18 cellular contexts compared by ENCODE assay signal in the genomic region with DNA sequence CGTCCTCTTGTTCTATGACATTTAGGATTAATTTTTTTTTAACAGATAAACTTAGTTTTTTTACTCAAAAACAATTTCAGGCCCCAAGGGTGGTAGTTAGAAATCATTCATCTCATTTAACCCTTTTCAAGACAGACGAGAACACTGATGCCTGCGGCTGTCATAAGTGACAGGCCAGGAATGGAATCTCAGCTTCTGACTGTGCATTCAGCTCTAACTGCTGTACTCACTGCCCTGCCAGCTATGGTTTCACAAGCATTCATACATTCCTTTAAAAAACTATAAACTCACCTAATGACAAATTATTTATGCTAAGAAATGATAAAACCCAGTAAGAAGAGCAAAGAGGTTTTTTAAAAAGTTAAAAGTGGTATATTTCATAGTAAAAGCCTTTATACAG. TPM values are rescaled to one million over a fixed set of nuclear protein-coding genes. Genes with fewer than 3 reads are reported as not detected.
DNase-seq lines count a peak whose midpoint lies in the region; FAIRE-seq and TF ChIP-seq lines count a peak whose summit lies in the region.
"Had no signal": no experiment of that assay in that cellular context is flagged by ENCODE, and none has a peak within 500 bp of the region (broad histone marks: within the 10 kb centered on the region; RNA-seq: fewer than 3 reads in every experiment).

No MANE protein-coding gene starts in this region.

- H4K20me1 ChIP-seq in astrocyte (ENCODE audit: insufficient read depth, low read length) (no peaks in the 10 kb centered on the region), H9 (ENCODE audit: control insufficient read depth, insufficient read depth, insufficient read length) (no peaks in the 10 kb centered on the region)

- H3K9ac ChIP-seq in astrocyte (ENCODE audit: low read length), result peak overlapping the region; percentile 20
- no peak overlapping the region for H3K9ac ChIP-seq in H9 (ENCODE audit: extremely low read depth, insufficient read length, low read length)
- H3K9ac ChIP-seq: parathyroid adenoma had no signal

- H2BK5ac ChIP-seq in H9 (ENCODE audit: insufficient read length, low read length), result no peak overlapping the region

- DNase-seq in AG08395 (ENCODE audit: low spot score) (peak; percentile 20), HTR-8/SVneo (ENCODE audit: insufficient read length, low spot score) (peak; percentile 56), astrocyte (ENCODE audit: low read depth) (peak; percentile 61), glomerular visceral epithelial cell (ENCODE audit: extremely low spot score) (peak; percentile 58), H9 (no peak), NCI-H82 treated with DMSO at 0.1 percent for 48 hours (lab: John Stamatoyannopoulos, UW; ENCODE audit: unreplicated experiment) (no peak), Ammon's horn (ENCODE audit: low spot score) (no peak), activated T-cell treated with anti-CD3 and anti-CD28 coated beads for 4 hours (no peak)
- DNase-seq: CD4-positive, alpha-beta T cell; left cardiac atrium; natural killer cell; NCI-H1417 treated with DMSO at 0.1 percent for 48 hours; NCI-H510A treated with DMSO at 0.1 percent for 48 hours had no signal

- H3K4ac ChIP-seq in H9 (ENCODE audit: low read depth, low read length), result no peak overlapping the region

- peaks cover 66% of the 10 kb centered on the region for H3K79me2 ChIP-seq in astrocyte (ENCODE audit: insufficient read depth, low read length)
- H3K79me2 ChIP-seq in H9 (ENCODE audit: insufficient read depth, low read length), result no peaks in the 10 kb centered on the region

- H3K27me3 ChIP-seq in astrocyte (ENCODE audit: insufficient read depth, low read length) (no peaks in the 10 kb centered on the region), H9 (ENCODE audit: insufficient read depth, low read length) (no peaks in the 10 kb centered on the region)
- H3K27me3 ChIP-seq: gastroesophageal sphincter had no signal

- no peak overlapping the region for H3K14ac ChIP-seq in H9 (ENCODE audit: insufficient read depth, low read length)

- H3K27me3 Mint-ChIP-seq in astrocyte (ENCODE audit: low read depth, unreplicated experiment), result no peaks in the 10 kb centered on the region
- no peaks in the 10 kb centered on the region for H3K27me3 Mint-ChIP-seq in H9 (ENCODE audit: low read depth)

- no peak overlapping the region for H3K23ac ChIP-seq in H9 (ENCODE audit: insufficient read length, low read depth, low read length)

- no peak overlapping the region for H3K18ac ChIP-seq in H9 (ENCODE audit: insufficient read length, low read depth, low read length)

- H3K4me1 Mint-ChIP-seq in astrocyte (ENCODE audit: low read depth, unreplicated experiment), result peaks cover 41% of the 10 kb centered on the region
- peaks cover 14 to 19% of the 10 kb centered on the region in 2 experiments for H3K4me1 Mint-ChIP-seq in H9
- H3K4me1 Mint-ChIP-seq: natural killer cell had no signal

- H2BK12ac ChIP-seq in H9 (ENCODE audit: insufficient read length, low read depth, low read length), result no peak overlapping the region

- H3K4me3 Mint-ChIP-seq in astrocyte (ENCODE audit: unreplicated experiment), result no peak overlapping the region
- no peak overlapping the region for H3K4me3 Mint-ChIP-seq in H9
- H3K4me3 Mint-ChIP-seq: activated naive CD8-positive, alpha-beta T cell; activated T-helper 1 cell treated with anti-CD3 and anti-CD28 coated beads, Interleukin-12 subunit alpha, Interleukin-12 subunit beta, Interleukin-2, Interleukin-4 antibody, amounts not matched to agents 30 ng/mL and 10 ng/mL and 1 ng/mL, durations not matched to agents 14 hours and 24 hours and 36 hours; CD4-positive, alpha-beta T cell; natural killer cell had no signal

- peaks cover 3% of the 10 kb centered on the region for H3K79me1 ChIP-seq in H9 (ENCODE audit: insufficient read depth, low read depth, low read length, poor library complexity, severe bottlenecking)

- H3K9me3 ChIP-seq in astrocyte (ENCODE audit: insufficient read depth, low read depth, low read length) (no peaks in the 10 kb centered on the region), H9 (ENCODE audit: control insufficient read depth, low read depth, low read length) (no peaks in the 10 kb centered on the region)
- H3K9me3 ChIP-seq: gastroesophageal sphincter, HAP-1 had no signal

- no peaks in the 10 kb centered on the region for H3K36me3 ChIP-seq in astrocyte (ENCODE audit: insufficient read depth, low read length)
- H3K36me3 ChIP-seq: gastroesophageal sphincter, HAP-1 had no signal

- peak; percentile 59 for FAIRE-seq in HTR-8/SVneo (lab: Jason Lieb, UNC)
- no peak for FAIRE-seq in astrocyte (lab: Jason Lieb, UNC)

- no peak overlapping the region for H2AK5ac ChIP-seq in H9 (ENCODE audit: insufficient read length, low read length)

- H4K8ac ChIP-seq in H9 (replicated peaks; ENCODE audit: insufficient read length, low read depth, low read length), result no peak overlapping the region

- H3K27ac ChIP-seq in astrocyte (ENCODE audit: low read depth, low read length) (no peak overlapping the region), H9 (ENCODE audit: insufficient read length, low read depth, low read length) (no peak overlapping the region)
- H3K27ac ChIP-seq: gastroesophageal sphincter, parathyroid adenoma had no signal

- no peak overlapping the region for H2BK120ac ChIP-seq in H9 (ENCODE audit: low read depth, low read length, poor library complexity, severe bottlenecking)

- no peak overlapping the region for H3K56ac ChIP-seq in H9 (ENCODE audit: insufficient read length, low read depth, low read length)

- peak overlapping the region; percentile 82 for H3K27ac Mint-ChIP-seq in astrocyte (ENCODE audit: unreplicated experiment)
- no peak overlapping the region for H3K27ac Mint-ChIP-seq in H9
- H3K27ac Mint-ChIP-seq: activated naive CD8-positive, alpha-beta T cell; activated T-helper 1 cell treated with anti-CD3 and anti-CD28 coated beads, Interleukin-12 subunit alpha, Interleukin-12 subunit beta, Interleukin-2, Interleukin-4 antibody, amounts not matched to agents 30 ng/mL and 10 ng/mL and 1 ng/mL, durations not matched to agents 14 hours and 24 hours and 36 hours; CD4-positive, alpha-beta T cell; natural killer cell had no signal

- no CpG with 5 or more reads among the region's 3 CpGs for WGBS in H9 (ENCODE audit: extremely low coverage, insufficient read length, low lambda C conversion rate)

- no peaks in the 10 kb centered on the region for H3K36me3 Mint-ChIP-seq in astrocyte (ENCODE audit: low read depth, unreplicated experiment)
- H3K36me3 Mint-ChIP-seq in H9 (ENCODE audit: insufficient read depth in 1 of 3, low read depth in 3 of 3), result 0 out of 7 replicates have a peak, but pooled peaks cover 0 to 3% (median 0%) of the 10 kb centered on the region in 3 experiments
- H3K36me3 Mint-ChIP-seq: natural killer cell had no signal

- H3K4me3 ChIP-seq in astrocyte (ENCODE audit: insufficient read depth, low read depth, low read length), result no peak overlapping the region
- H3K4me3 ChIP-seq: gastroesophageal sphincter, HAP-1 had no signal

- no peak overlapping the region for H2AFZ ChIP-seq in astrocyte (ENCODE audit: low read depth, low read length)
- no peak overlapping the region for H2AFZ ChIP-seq in H9 (ENCODE audit: low read length)
- H2AFZ ChIP-seq: parathyroid adenoma had no signal

- H3K4me2 ChIP-seq in astrocyte (ENCODE audit: low read length), result no peak overlapping the region
- H3K4me2 ChIP-seq in H9 (ENCODE audit: insufficient read depth, insufficient read length, low read length), result no peak overlapping the region

- TF ChIP-seq CTCF in astrocyte (IDR thresholded peaks at IDR 0.05; ENCODE audit: insufficient read depth, low read depth, low read length) (no peak), H9 (conservative IDR thresholded peaks at IDR 0.05) (no peak)

- H3K4me1 ChIP-seq in astrocyte (ENCODE audit: insufficient read depth, low read length), result peaks cover 19% of the 10 kb centered on the region
- no peaks in the 10 kb centered on the region for H3K4me1 ChIP-seq in H9 (ENCODE audit: insufficient read depth, low read length)

- H2BK20ac ChIP-seq in H9 (ENCODE audit: low read depth, low read length, poor library complexity, severe bottlenecking), result no peak overlapping the region

- no peak overlapping the region for H4K5ac ChIP-seq in H9 (ENCODE audit: insufficient read length, low read depth, low read length)

- no peaks in the 10 kb centered on the region for H3K23me2 ChIP-seq in H9 (ENCODE audit: insufficient read length, low read depth, low read length, poor library complexity, severe bottlenecking)

- no peak overlapping the region for H4K91ac ChIP-seq in H9 (ENCODE audit: insufficient read length, low read depth, low read length)

- no peaks in the 10 kb centered on the region for H3K9me3 Mint-ChIP-seq in astrocyte (ENCODE audit: unreplicated experiment)
- H3K9me3 Mint-ChIP-seq in H9, result no peaks in the 10 kb centered on the region
- H3K9me3 Mint-ChIP-seq: activated T-helper 1 cell treated with anti-CD3 and anti-CD28 coated beads, Interleukin-12 subunit alpha, Interleukin-12 subunit beta, Interleukin-2, Interleukin-4 antibody, amounts not matched to agents 30 ng/mL and 10 ng/mL and 1 ng/mL, durations not matched to agents 14 hours and 24 hours and 36 hours; CD4-positive, alpha-beta T cell; natural killer cell had no signal

- no peak overlapping the region for H3T11ph ChIP-seq in H9 (ENCODE audit: low read length)

- H2BK15ac ChIP-seq in H9 (ENCODE audit: low read depth, low read length), result no peak overlapping the region

RNA-seq across cellular contexts. Expression of gene DENND5B, which starts 8.8 kb away (rescaled TPM):
- total RNA-seq in astrocyte (19.9 and 22.7 TPM in 2 replicates), H9 (2021) (13.4 and 14.2 TPM in 2 replicates)

Comparison
In these comparisons a context has a peak if more than half of its experiments do, and no peak if none do; other contexts are left out.
1. DNase-seq: peak in AG08395 (single experiment), HTR-8/SVneo (single experiment), astrocyte (single experiment) and glomerular visceral epithelial cell (single experiment); none in H9 (single experiment), NCI-H82 treated with DMSO at 0.1 percent for 48 hours (single experiment), Ammon's horn (single experiment) and activated T-cell treated with anti-CD3 and anti-CD28 coated beads for 4 hours (single experiment).